ENCODE assay signal across 1 cellular context in the genomic region with DNA sequence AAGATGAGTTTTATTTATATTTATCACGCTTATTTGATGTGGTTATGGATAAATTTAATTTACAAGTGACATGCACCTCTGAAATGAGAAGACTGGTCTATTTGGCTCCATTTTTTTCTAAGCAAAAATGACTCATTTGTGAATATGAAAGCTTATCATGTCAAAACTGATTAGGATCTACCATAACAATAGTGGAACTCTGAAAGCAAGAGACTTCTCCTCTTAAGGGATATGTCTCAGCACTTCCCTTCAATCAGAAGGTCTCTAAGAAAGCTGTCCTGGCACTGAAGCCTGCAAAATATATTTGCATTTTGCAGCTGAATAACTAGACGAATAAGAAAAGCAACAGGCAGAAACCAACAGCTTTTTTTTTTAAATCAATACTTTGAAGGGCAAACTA.
TF ChIP-seq lines count a peak whose summit lies in the region.

No MANE protein-coding gene starts in this region.

TF ChIP-seq in SK-N-SH, 30 proteins besides CTCF, POLR2A, EP300 and RAD21 (continued from another document):
- TF ChIP-seq, protein P1, sequence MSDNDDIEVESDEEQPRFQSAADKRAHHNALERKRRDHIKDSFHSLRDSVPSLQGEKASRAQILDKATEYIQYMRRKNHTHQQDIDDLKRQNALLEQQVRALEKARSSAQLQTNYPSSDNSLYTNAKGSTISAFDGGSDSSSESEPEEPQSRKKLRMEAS (IDR thresholded peaks at IDR 0.05; ENCODE audit: low read depth): no peak
TF ChIP-seq in SK-N-SH: peak in this region for 4.
